In genomic region chr10:76281704-76282103, GRCh38 we compare ENCODE assay signal across 13 cellular contexts.
DNase-seq lines count a peak whose midpoint lies in the region; ATAC-seq and TF ChIP-seq lines count a peak whose summit lies in the region.
"Had no signal": no experiment of that assay in that cellular context is flagged by ENCODE, and none has a peak within 500 bp of the region (broad histone marks: within the 10 kb centered on the region; RNA-seq: fewer than 3 reads in every experiment).

No MANE protein-coding gene starts in this region.

- H3K9me3 ChIP-seq in IMR-90 (ENCODE audit: control insufficient read depth, insufficient read depth, low read length) (no peaks in the 10 kb centered on the region), PC-3 (ENCODE audit: low read length) (no peaks in the 10 kb centered on the region), Caco-2 (0 out of 2 replicates have a peak, but pooled peaks cover 3% of the 10 kb centered on the region)

- peak overlapping the region; percentile 54; the same call in 1 of the 2 replicates for H3K4ac ChIP-seq in IMR-90 (ENCODE audit: low read depth, low read length)

- no peak for TF ChIP-seq RAD21 in IMR-90 (IDR thresholded peaks at IDR 0.05; ENCODE audit: low read length)

- H4K8ac ChIP-seq in IMR-90 (ENCODE audit: low read depth in 2 of 2, low read length in 2 of 2), result peak overlapping the region in 1 of 2 experiments; percentile 41; a peak in 2 of 4 replicates

- in situ Hi-C loops in IMR-90 (cut with MboI; ENCODE audit: low sequenced_read_pairs), result no loop called here

- ATAC-seq in IMR-90 (ENCODE audit: low read depth) (no peak), PC-3 (no peak), HG03354 (IDR thresholded peaks at IDR 0.05; ENCODE audit: poor library complexity, severe bottlenecking, unreplicated experiment) (no peak)

- H2BK15ac ChIP-seq in IMR-90 (ENCODE audit: low read depth, low read length), result 0 out of 3 replicates have a peak overlapping the region, but pooled peaks have one; percentile 74

- H3K4me1 ChIP-seq in IMR-90 (ENCODE audit: control insufficient read depth, insufficient read depth, low read length), result peaks cover 10% of the 10 kb centered on the region
- H3K4me1 ChIP-seq in PC-3 (ENCODE audit: insufficient read depth, low read length), result peaks cover 5% of the 10 kb centered on the region; the same call in 1 of the 2 replicates
- H3K4me1 ChIP-seq in Caco-2, result no peaks in the 10 kb centered on the region; the same call in 1 of the 2 replicates

- H4K91ac ChIP-seq in IMR-90 (ENCODE audit: insufficient read depth, low read depth, low read length), result peak overlapping the region; percentile 44; the same call in 1 of the 2 replicates

- H3K14ac ChIP-seq in IMR-90 (replicated peaks; ENCODE audit: low read depth, low read length), result no peak overlapping the region

- peak overlapping the region; percentile 99 for H3K18ac ChIP-seq in IMR-90 (ENCODE audit: low read depth, low read length)

- CTCF ChIA-PET in IMR-90 (lab: Yijun Ruan, JAX), result no interaction called here
- CTCF ChIA-PET in PC-3 (lab: Charles Lee), result interaction anchor here (0.5 to 0.7 kb wide), 2 partner anchors 15 to 68 kb away, joined by 3 to 5 read pairs; no protein-coding TSS in a partner anchor
- CTCF ChIA-PET in Caco-2 (lab: Charles Lee), result no interaction called here

- no peak overlapping the region for H3K23ac ChIP-seq in IMR-90 (ENCODE audit: low read depth, low read length)

- H2AFZ ChIP-seq in IMR-90 (replicated peaks; ENCODE audit: low read length, poor library complexity) (no peak overlapping the region), PC-3 (ENCODE audit: low read length) (no peak overlapping the region)

- H3K56ac ChIP-seq in IMR-90 (ENCODE audit: extremely low read depth, insufficient read depth, low read length), result no peak overlapping the region

- H3K27ac ChIP-seq in IMR-90 (ENCODE audit: insufficient read depth, low read length), result peak overlapping the region; percentile 73; the same call in 1 of the 2 replicates
- no peak overlapping the region for H3K27ac ChIP-seq in PC-3 (ENCODE audit: low read length)

- H3K79me1 ChIP-seq in IMR-90 (ENCODE audit: low read depth in 1 of 2, low read length in 2 of 2), result no peaks in the 10 kb centered on the region

- DNase-seq in IMR-90 (no peak), PC-3 (no peak), left kidney (ENCODE audit: low read depth, low spot score) (peak; percentile 63), type B pancreatic cell (ENCODE audit: extremely low spot score, unreplicated experiment) (no peak), GM10266 (ENCODE audit: extremely low spot score) (no peak), Caco-2 (no peak)
- DNase-seq: DND-41, KG1, MV-4-11, NCI-H510A, RPMI8226 had no signal

- H3K4me2 ChIP-seq in IMR-90 (ENCODE audit: low read depth, low read length) (peak overlapping the region; percentile 77), PC-3 (ENCODE audit: low read length) (no peak overlapping the region)

- H2BK120ac ChIP-seq in IMR-90 (ENCODE audit: low read depth, low read length), result peak overlapping the region; percentile 63; the same call in 1 of the 2 replicates

- H3K4me3 ChIP-seq in IMR-90 (ENCODE audit: insufficient read depth, low read depth, low read length), result no peak overlapping the region
- H3K4me3 ChIP-seq in PC-3 (ENCODE audit: low read length), result no peak overlapping the region
- H3K4me3 ChIP-seq in Caco-2 (ENCODE audit: low read depth, low read length), result no peak overlapping the region

- peaks cover 7% of the 10 kb centered on the region for H3K36me3 Mint-ChIP-seq in type B pancreatic cell
- H3K36me3 Mint-ChIP-seq in Caco-2 (ENCODE audit: insufficient read depth, unreplicated experiment), result no peaks in the 10 kb centered on the region

- no peaks in the 10 kb centered on the region for H3K27me3 ChIP-seq in IMR-90 (ENCODE audit: control insufficient read depth, insufficient read depth, low read length)
- peaks cover 27% of the 10 kb centered on the region for H3K27me3 ChIP-seq in PC-3 (ENCODE audit: low read length)
- H3K27me3 ChIP-seq in Caco-2 (replicated peaks; ENCODE audit: control insufficient read depth, insufficient read depth, low read length), result no peaks in the 10 kb centered on the region

- H2BK5ac ChIP-seq in IMR-90 (ENCODE audit: low read depth, low read length, poor library complexity, severe bottlenecking), result peak overlapping the region; percentile 64

- no peaks in the 10 kb centered on the region for H3K9me1 ChIP-seq in IMR-90 (ENCODE audit: insufficient read depth, low read length)

- no peaks in the 10 kb centered on the region for H3F3A ChIP-seq in PC-3 (ENCODE audit: low read length, unreplicated experiment)

- H3K79me2 ChIP-seq in PC-3 (ENCODE audit: low read length), result no peaks in the 10 kb centered on the region

- POLR2A ChIA-PET in IMR-90 (lab: Charles Lee; ENCODE audit: unreplicated experiment), result no interaction called here
- POLR2A ChIA-PET in PC-3 (lab: Charles Lee; ENCODE audit: unreplicated experiment), result no interaction called here
- POLR2A ChIA-PET in Caco-2 (lab: Charles Lee), result no interaction called here

- no peak overlapping the region for H3K9ac ChIP-seq in IMR-90 (ENCODE audit: low read depth, low read length)
- no peak overlapping the region for H3K9ac ChIP-seq in PC-3 (ENCODE audit: low read length)

- no peak overlapping the region for H3K4me3 Mint-ChIP-seq in type B pancreatic cell
- no peak overlapping the region for H3K4me3 Mint-ChIP-seq in Caco-2 (ENCODE audit: unreplicated experiment)
- H3K4me3 Mint-ChIP-seq: CD14-positive monocyte had no signal

- H4K20me1 ChIP-seq in IMR-90 (ENCODE audit: insufficient read depth, low read length), result no peaks in the 10 kb centered on the region
- H4K20me1 ChIP-seq in PC-3 (ENCODE audit: low read length), result no peaks in the 10 kb centered on the region

- dilution Hi-C loops in IMR-90 (cut with HindIII; ENCODE audit: low sequenced_read_pairs, unreplicated experiment), result no loop called here

- H2AK9ac ChIP-seq in IMR-90 (replicated peaks; ENCODE audit: low read depth, low read length, poor library complexity), result no peak overlapping the region

- no peak overlapping the region for H2BK20ac ChIP-seq in IMR-90 (ENCODE audit: low read depth, low read length)

- TF ChIP-seq CTCF in IMR-90 (conservative IDR thresholded peaks at IDR 0.05; ENCODE audit: low read depth, low read length), result no peak
- TF ChIP-seq CTCF in PC-3 (conservative IDR thresholded peaks at IDR 0.05; ENCODE audit: low read depth, low read length), result 0 out of 2 replicates have a peak, but pooled peaks have one; percentile 6
- TF ChIP-seq CTCF in type B pancreatic cell (conservative IDR thresholded peaks at IDR 0.05), result no peak
- no peak for TF ChIP-seq CTCF in GM10266 (IDR thresholded peaks at IDR 0.05; ENCODE audit: control insufficient read depth, insufficient read depth, low read depth, missing control alignments)
- TF ChIP-seq CTCF in Caco-2 (IDR thresholded peaks at IDR 0.05; ENCODE audit: insufficient read depth in 1 of 2, low read depth in 1 of 2, low read length in 1 of 2, severe bottlenecking in 1 of 2, unreplicated experiment in 1 of 2), result no peak

- H3K9me2 ChIP-seq in PC-3 (replicated peaks; ENCODE audit: low read length), result no peaks in the 10 kb centered on the region

- peak overlapping the region; percentile 63 for H3K27ac Mint-ChIP-seq in type B pancreatic cell
- H3K27ac Mint-ChIP-seq in Caco-2 (ENCODE audit: unreplicated experiment), result no peak overlapping the region
- H3K27ac Mint-ChIP-seq: CD14-positive monocyte had no signal

- H3K9me3 Mint-ChIP-seq in type B pancreatic cell (peaks cover 14% of the 10 kb centered on the region), Caco-2 (ENCODE audit: unreplicated experiment) (peaks cover 29% of the 10 kb centered on the region)

- peak overlapping the region; percentile 94; the same call in 1 of the 2 replicates for H4K5ac ChIP-seq in IMR-90 (ENCODE audit: low read depth, low read length)

- no peak for TF ChIP-seq POLR2A in IMR-90 (IDR thresholded peaks at IDR 0.05; ENCODE audit: low read depth, low read length)

- H3K27me3 Mint-ChIP-seq in type B pancreatic cell (peaks cover 10% of the 10 kb centered on the region), Caco-2 (ENCODE audit: insufficient read depth, unreplicated experiment) (no peaks in the 10 kb centered on the region)

- H3K36me3 ChIP-seq in IMR-90 (ENCODE audit: control insufficient read depth, insufficient read depth, low read length) (no peaks in the 10 kb centered on the region), PC-3 (ENCODE audit: low read depth, low read length) (no peaks in the 10 kb centered on the region), Caco-2 (ENCODE audit: control insufficient read depth, insufficient read depth, low read length) (no peaks in the 10 kb centered on the region)

- intact Hi-C loops in IMR-90 (cut with micrococcal nuclease) (no loop called here), PC-3 (cut with micrococcal nuclease) (no loop called here), Caco-2 (cut with micrococcal nuclease; ENCODE audit: unreplicated experiment) (no loop called here)

- H2AK5ac ChIP-seq in IMR-90 (ENCODE audit: low read depth, low read length), result no peak overlapping the region

- H3K4me1 Mint-ChIP-seq in type B pancreatic cell (ENCODE audit: unreplicated experiment) (peaks cover 23% of the 10 kb centered on the region), Caco-2 (ENCODE audit: low read depth, unreplicated experiment) (no peaks in the 10 kb centered on the region)
- H3K4me1 Mint-ChIP-seq: CD14-positive monocyte had no signal

- no TSS peak for BruUV-seq in IMR-90 (replicated peaks; lab: Mats Ljungman, UMichigan)
- no TSS peak for BruUV-seq in PC-3 (replicated peaks; lab: Mats Ljungman, UMichigan)
- no TSS peak for BruUV-seq in Caco-2 (replicated peaks; lab: Mats Ljungman, UMichigan)

TF ChIP-seq in IMR-90, 13 proteins besides CTCF, POLR2A, EP300 and RAD21:
- no peak for TF ChIP-seq NFE2L2 (IDR thresholded peaks at IDR 0.05; ENCODE audit: low read depth, low read length)
- TF ChIP-seq RCOR1 (IDR thresholded peaks at IDR 0.05; ENCODE audit: insufficient replicate concordance, low read length), result no peak
